Comparison of ENCODE assay signal across 8 cellular contexts in the genomic region with DNA sequence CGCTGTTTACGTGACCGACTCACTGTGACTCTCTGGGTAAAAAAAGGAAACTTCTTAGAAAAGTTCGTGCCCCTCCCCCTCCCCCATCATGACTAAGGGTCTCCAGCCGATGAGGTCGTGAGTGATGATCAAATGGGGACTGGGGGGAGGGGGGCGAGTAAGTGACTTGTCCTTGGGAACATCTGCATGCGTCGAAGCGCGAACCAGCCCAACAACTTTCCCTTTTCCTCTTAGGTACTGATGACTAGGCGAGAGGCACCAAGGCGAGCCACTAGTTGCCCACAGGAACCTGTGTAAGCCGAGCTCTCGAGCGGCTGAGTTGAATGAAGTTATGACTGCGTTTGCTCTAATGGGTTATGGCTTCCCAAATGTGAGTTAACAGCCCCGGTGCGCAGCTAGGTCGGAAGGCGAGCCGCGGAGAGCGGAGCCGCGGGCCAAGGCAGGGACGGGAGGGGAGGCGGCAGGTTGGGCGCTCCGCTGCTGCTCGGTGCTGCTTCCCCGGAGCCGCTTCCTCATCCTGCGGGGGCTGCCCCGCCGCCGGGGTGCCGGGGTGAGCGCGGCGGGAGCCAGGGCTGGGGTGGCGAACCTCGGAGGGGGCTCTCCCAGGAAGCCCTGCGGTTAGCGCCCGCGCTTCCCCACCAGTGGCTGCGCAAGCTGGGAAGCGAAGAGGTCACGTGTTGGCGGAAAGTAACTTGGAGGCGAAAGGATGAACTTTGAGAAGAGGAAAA. TPM values are rescaled to one million over a fixed set of nuclear protein-coding genes. Genes with fewer than 3 reads are reported as not detected.
A peak's percentile ranks its signal among the peaks of the same experiment; 100 is the strongest.
DNase-seq lines count a peak whose midpoint lies in the region; ATAC-seq, FAIRE-seq and TF ChIP-seq lines count a peak whose summit lies in the region.

No MANE protein-coding gene starts in this region.

- DNase-seq in A549 (ENCODE audit: low read depth in 1 of 2, low spot score in 1 of 2) (peak in 1 of 2 experiments; percentile 25), GM10266 (ENCODE audit: extremely low spot score) (peak; percentile 20), SJSA1 (ENCODE audit: low read depth in 1 of 2, low spot score in 2 of 2) (peak; percentile 28 to 49), foreskin fibroblast (peak in 1 of 2 donors; percentile 41), H4 (ENCODE audit: low spot score) (no peak), activated gamma-delta T cell treated with Interleukin-2 at 50 U/mL for 16 hours (no peak)

- no peak for TF ChIP-seq POLR2A in A549 (IDR thresholded peaks at IDR 0.05; ENCODE audit: low read length)

- H3K9me3 ChIP-seq in A549: no peaks in the 10 kb centered on the region; the same call in 2 of the 3 replicates
- H3K9me3 ChIP-seq in SJSA1 (replicated peaks): no peaks in the 10 kb centered on the region
- H3K9me3 ChIP-seq in skeletal muscle satellite cell (replicated peaks; ENCODE audit: low read length): no peaks in the 10 kb centered on the region

- FAIRE-seq in A549 (lab: Jason Lieb, UNC): no peak

- H3K27ac ChIP-seq in A549 (peak overlapping the region; percentile 34 to 62; a peak in 4 of 6 replicates), SJSA1 (no peak overlapping the region)

- H3K4me3 ChIP-seq in A549 (peak overlapping the region; percentile 50), SJSA1 (peak overlapping the region; percentile 44), foreskin fibroblast (ENCODE audit: low read depth in 1 of 2, low read length in 2 of 2) (peak overlapping the region; percentile 57 to 68), skeletal muscle satellite cell (ENCODE audit: low read length) (peak overlapping the region; percentile 70)

- TF ChIP-seq RAD21 in A549 (conservative IDR thresholded peaks at IDR 0.05 in 1 of 2, IDR thresholded peaks at IDR 0.05 in 1 of 2): no peak

- H3K36me3 ChIP-seq in SJSA1 (no peaks in the 10 kb centered on the region), skeletal muscle satellite cell (ENCODE audit: insufficient read depth, low read length) (no peaks in the 10 kb centered on the region)

- TF ChIP-seq CTCF in A549 (IDR thresholded peaks at IDR 0.05) (no peak), GM10266 (IDR thresholded peaks at IDR 0.05; ENCODE audit: control insufficient read depth, insufficient read depth, low read depth, missing control alignments) (no peak), foreskin fibroblast (IDR thresholded peaks at IDR 0.05; ENCODE audit: low read depth, low read length) (no peak)

- CTCF ChIA-PET in A549 (lab: Yijun Ruan, JAX): interaction anchor here (0.7 to 1.1 kb wide), 2 partner anchors 9 to 17 kb away, joined by 3 to 4 read pairs; no protein-coding TSS in a partner anchor

- H3K4me2 ChIP-seq in A549: peak overlapping the region; percentile 95
- H3K4me2 ChIP-seq in skeletal muscle satellite cell (ENCODE audit: low read length): peak overlapping the region; percentile 90

- ATAC-seq in A549: peak in 1 of 2 experiments; percentile 1; a peak in 2 of 6 replicates
- ATAC-seq in GM21737 (IDR thresholded peaks at IDR 0.05; ENCODE audit: unreplicated experiment): no peak

- WGBS in A549 (ENCODE audit: missing lambda C conversion rate): 17% methylated on average over 29 of the region's 52 CpGs

- H3K4me1 ChIP-seq in A549 (peaks cover 22% of the 10 kb centered on the region), SJSA1 (replicated peaks) (peaks cover 30% of the 10 kb centered on the region), skeletal muscle satellite cell (ENCODE audit: control insufficient read depth, insufficient read depth, low read length) (peaks cover 9% of the 10 kb centered on the region)

- H3K9ac ChIP-seq in skeletal muscle satellite cell (ENCODE audit: low read depth, low read length): no peak overlapping the region

- POLR2A ChIA-PET in A549 (lab: Yijun Ruan, JAX): interaction anchor here (1.1 kb wide), 1 partner anchor 386 kb away, joined by 3 read pairs; the partner anchor contains the start of genes KIF18A and METTL15

- no peak for TF ChIP-seq EP300 in A549 (IDR thresholded peaks at IDR 0.05)

- H3K27me3 ChIP-seq in SJSA1 (replicated peaks) (peaks cover 15% of the 10 kb centered on the region), skeletal muscle satellite cell (ENCODE audit: control insufficient read depth, insufficient read depth, low read length) (peaks cover 73% of the 10 kb centered on the region)

TF ChIP-seq in A549, 52 proteins besides CTCF, POLR2A, EP300 and RAD21:
- TF ChIP-seq GATA3 (IDR thresholded peaks at IDR 0.05; ENCODE audit: borderline replicate concordance) (no peak), JUN (IDR thresholded peaks at IDR 0.05) (no peak), FOXS1 (CRISPR knock-in tag; IDR thresholded peaks at IDR 0.05) (no peak), RFX5 (IDR thresholded peaks at IDR 0.05) (peak; percentile 79; the same call in 1 of the 2 replicates), ZFP36 (IDR thresholded peaks at IDR 0.05; ENCODE audit: borderline replicate concordance, partially characterized antibody) (no peak)

RNA-seq across cellular contexts. Expression of gene BDNF, which starts 22.0 kb away (rescaled TPM):
- 25.4 and 33.7 TPM in 2 replicates for polyA plus RNA-seq in A549 (2011; rRNA removed)
- 11.5 and 13.1 TPM in 2 replicates for polyA plus RNA-seq in A549 (2012; cell fraction: cytosol; rRNA removed)
- 14.7 and 21.5 TPM in 2 replicates for polyA plus RNA-seq in A549 (2012; cell fraction: nucleus; rRNA removed)
- 15.6 to 18.8 TPM (median 16.4 TPM) in 3 replicates for polyA plus RNA-seq in A549 (2017; fragmentation: RNase III; extraction: RNeasy Plus Mini Kit Qiagen cat#74134 plus additional on column Dnase treatment)
- 22.4 and 27.3 TPM in 2 replicates for polyA minus RNA-seq in A549 (2011; rRNA and poly(A)+ RNA removed)
- 22.4 and 23.6 TPM in 2 replicates for total RNA-seq in SJSA1 (2014; rRNA removed; shearing (Covaris generic))
- 0.25 and 1.5 TPM in 2 replicates for total RNA-seq in skeletal muscle satellite cell (2012; rRNA removed)
- total RNA-seq in H4 (2014; rRNA removed; shearing (Covaris generic)): 10.6 and 16.1 TPM in 2 replicates

Comparison
In these comparisons a context has a peak if more than half of its experiments do, and no peak if none do; other contexts are left out.
1. DNase-seq: peak in GM10266 (single experiment) and SJSA1 (2 of 2); none in H4 (single experiment) and activated gamma-delta T cell treated with Interleukin-2 at 50 U/mL for 16 hours (single experiment).
2. Peak in every context shown above with its lines, with median percentiles within 50 percentile points of each other: H3K4me3 ChIP-seq.